In the genomic region with DNA sequence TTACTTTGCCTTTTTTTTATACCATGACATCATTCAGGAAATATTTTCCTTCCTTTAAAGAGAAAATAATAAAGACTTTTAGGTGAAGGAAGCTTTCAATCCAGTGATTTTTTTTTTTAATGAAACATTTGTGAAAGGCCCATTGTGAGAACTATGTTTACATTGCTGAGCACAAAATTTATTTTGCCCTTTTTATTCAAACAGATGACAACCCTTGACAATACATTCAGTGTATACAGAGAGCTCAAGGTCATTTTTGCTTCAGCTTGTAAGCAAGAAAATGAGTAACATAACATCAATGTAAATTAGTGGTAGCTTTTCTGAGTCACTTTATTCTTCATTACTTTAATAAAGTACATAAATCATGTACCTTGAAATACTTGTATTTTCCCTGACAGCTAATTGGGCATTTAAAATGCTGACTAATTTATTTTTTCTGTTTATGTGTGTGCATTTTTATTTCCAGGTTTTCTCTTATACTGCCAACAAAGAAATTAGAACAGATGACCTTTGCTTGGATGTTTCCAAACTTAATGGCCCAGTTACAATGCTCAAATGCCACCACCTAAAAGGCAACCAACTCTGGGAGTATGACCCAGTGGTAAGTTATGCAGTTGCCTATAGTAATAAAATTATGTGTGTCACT, we compare ENCODE assay signal across 1 cellular context.
TF ChIP-seq lines count a peak whose summit lies in the region.

No MANE protein-coding gene starts in this region.

TF ChIP-seq in HepG2, 621 proteins besides CTCF, POLR2A, EP300 and RAD21 (continued from another document and continues in another):
- TF ChIP-seq, protein P1, sequence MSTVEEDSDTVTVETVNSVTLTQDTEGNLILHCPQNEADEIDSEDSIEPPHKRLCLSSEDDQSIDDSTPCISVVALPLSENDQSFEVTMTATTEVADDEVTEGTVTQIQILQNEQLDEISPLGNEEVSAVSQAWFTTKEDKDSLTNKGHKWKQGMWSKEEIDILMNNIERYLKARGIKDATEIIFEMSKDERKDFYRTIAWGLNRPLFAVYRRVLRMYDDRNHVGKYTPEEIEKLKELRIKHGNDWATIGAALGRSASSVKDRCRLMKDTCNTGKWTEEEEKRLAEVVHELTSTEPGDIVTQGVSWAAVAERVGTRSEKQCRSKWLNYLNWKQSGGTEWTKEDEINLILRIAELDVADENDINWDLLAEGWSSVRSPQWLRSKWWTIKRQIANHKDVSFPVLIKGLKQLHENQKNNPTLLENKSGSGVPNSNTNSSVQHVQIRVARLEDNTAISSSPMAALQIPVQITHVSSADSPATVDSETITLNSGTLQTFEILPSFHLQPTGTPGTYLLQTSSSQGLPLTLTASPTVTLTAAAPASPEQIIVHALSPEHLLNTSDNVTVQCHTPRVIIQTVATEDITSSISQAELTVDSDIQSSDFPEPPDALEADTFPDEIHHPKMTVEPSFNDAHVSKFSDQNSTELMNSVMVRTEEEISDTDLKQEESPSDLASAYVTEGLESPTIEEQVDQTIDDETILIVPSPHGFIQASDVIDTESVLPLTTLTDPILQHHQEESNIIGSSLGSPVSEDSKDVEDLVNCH (CRISPR knock-in tag; IDR thresholded peaks at IDR 0.05), result no peak
- TF ChIP-seq, protein P2, sequence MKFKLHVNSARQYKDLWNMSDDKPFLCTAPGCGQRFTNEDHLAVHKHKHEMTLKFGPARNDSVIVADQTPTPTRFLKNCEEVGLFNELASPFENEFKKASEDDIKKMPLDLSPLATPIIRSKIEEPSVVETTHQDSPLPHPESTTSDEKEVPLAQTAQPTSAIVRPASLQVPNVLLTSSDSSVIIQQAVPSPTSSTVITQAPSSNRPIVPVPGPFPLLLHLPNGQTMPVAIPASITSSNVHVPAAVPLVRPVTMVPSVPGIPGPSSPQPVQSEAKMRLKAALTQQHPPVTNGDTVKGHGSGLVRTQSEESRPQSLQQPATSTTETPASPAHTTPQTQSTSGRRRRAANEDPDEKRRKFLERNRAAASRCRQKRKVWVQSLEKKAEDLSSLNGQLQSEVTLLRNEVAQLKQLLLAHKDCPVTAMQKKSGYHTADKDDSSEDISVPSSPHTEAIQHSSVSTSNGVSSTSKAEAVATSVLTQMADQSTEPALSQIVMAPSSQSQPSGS (CRISPR knock-in tag; IDR thresholded peaks at IDR 0.05), result peak; percentile 54; the same call in 1 of the 2 replicates
- TF ChIP-seq BCL6 (CRISPR knock-in tag; IDR thresholded peaks at IDR 0.05) (peak; percentile 31; the same call in 1 of the 2 replicates), SOX5 (CRISPR knock-in tag; IDR thresholded peaks at IDR 0.05; ENCODE audit: borderline replicate concordance) (peak; percentile 93), MXD4 (CRISPR knock-in tag; IDR thresholded peaks at IDR 0.05) (no peak), SOX13 (IDR thresholded peaks at IDR 0.05) (no peak; the same call in 1 of the 2 replicates), SOX13 (CRISPR knock-in tag; conservative IDR thresholded peaks at IDR 0.05 in 1 of 2, IDR thresholded peaks at IDR 0.05 in 1 of 2) (peak in 1 of 2 experiments; percentile 94; a peak in 2 of 4 replicates), ZFP36 (IDR thresholded peaks at IDR 0.05; ENCODE audit: borderline replicate concordance, low read depth, low read length, partially characterized antibody) (no peak), GLI4 (CRISPR knock-in tag; IDR thresholded peaks at IDR 0.05; ENCODE audit: borderline replicate concordance) (no peak), AGO2 (optimal IDR thresholded peaks at IDR 0.05; ENCODE audit: low read depth, low read length) (no peak), CHD4 (IDR thresholded peaks at IDR 0.05; ENCODE audit: borderline replicate concordance, low read length) (peak; percentile 82; the same call in 1 of the 2 replicates), ATF1 (CRISPR knock-in tag; IDR thresholded peaks at IDR 0.05) (no peak), FOXA1 (IDR thresholded peaks at IDR 0.05) (peak; percentile 81), FOXA1 (CRISPR knock-in tag; IDR thresholded peaks at IDR 0.05) (peak; percentile 82), FOXJ3 (CRISPR knock-in tag; IDR thresholded peaks at IDR 0.05; ENCODE audit: borderline replicate concordance) (peak; percentile 77; the same call in 1 of the 2 replicates), GFI1 (CRISPR knock-in tag; IDR thresholded peaks at IDR 0.05; ENCODE audit: borderline replicate concordance) (0 out of 2 replicates have a peak, but pooled peaks have one; percentile 45), SP5 (CRISPR knock-in tag; IDR thresholded peaks at IDR 0.05; ENCODE audit: borderline replicate concordance, low read depth) (no peak), SMAD9 (CRISPR knock-in tag; IDR thresholded peaks at IDR 0.05) (no peak), ERF (CRISPR knock-in tag; IDR thresholded peaks at IDR 0.05) (no peak), SETDB1 (CRISPR knock-in tag; IDR thresholded peaks at IDR 0.05; ENCODE audit: borderline replicate concordance) (no peak), ZNF264 (CRISPR knock-in tag; IDR thresholded peaks at IDR 0.05) (no peak), HMG20A (CRISPR knock-in tag; IDR thresholded peaks at IDR 0.05; ENCODE audit: borderline replicate concordance) (peak; percentile 58; the same call in 1 of the 2 replicates), ZNF83 (CRISPR knock-in tag; IDR thresholded peaks at IDR 0.05; ENCODE audit: borderline replicate concordance) (no peak), ZNF660 (CRISPR knock-in tag; IDR thresholded peaks at IDR 0.05; ENCODE audit: borderline replicate concordance, low read depth) (no peak), ZNF263 (CRISPR knock-in tag; IDR thresholded peaks at IDR 0.05) (no peak), RBM22 (optimal IDR thresholded peaks at IDR 0.05; ENCODE audit: low read length) (no peak), ZNF766 (CRISPR knock-in tag; IDR thresholded peaks at IDR 0.05; ENCODE audit: borderline replicate concordance) (no peak), KAT2B (IDR thresholded peaks at IDR 0.05; ENCODE audit: borderline replicate concordance, low read depth, low read length) (no peak), NR2C2 (CRISPR knock-in tag; IDR thresholded peaks at IDR 0.05; ENCODE audit: borderline replicate concordance) (no peak), SRSF4 (IDR thresholded peaks at IDR 0.05; ENCODE audit: low read depth, low read length, poor library complexity, severe bottlenecking) (no peak), CREM (IDR thresholded peaks at IDR 0.05) (peak; percentile 66; the same call in 1 of the 2 replicates), CREM (CRISPR knock-in tag; IDR thresholded peaks at IDR 0.05) (no peak), ZNF501 (CRISPR knock-in tag; IDR thresholded peaks at IDR 0.05) (no peak), MTF1 (CRISPR knock-in tag; IDR thresholded peaks at IDR 0.05) (no peak; the same call in 1 of the 2 replicates), ZSCAN22 (CRISPR knock-in tag; IDR thresholded peaks at IDR 0.05) (no peak), HOXA9 (CRISPR knock-in tag; IDR thresholded peaks at IDR 0.05; ENCODE audit: borderline replicate concordance) (no peak), ZNF10 (CRISPR knock-in tag; IDR thresholded peaks at IDR 0.05; ENCODE audit: borderline replicate concordance, low read depth) (no peak), NCOR1 (IDR thresholded peaks at IDR 0.05; ENCODE audit: borderline replicate concordance, low read length) (peak; percentile 39; the same call in 1 of the 2 replicates), SOX6 (IDR thresholded peaks at IDR 0.05) (no peak), SOX6 (CRISPR knock-in tag; IDR thresholded peaks at IDR 0.05) (peak; percentile 91), MAFK (conservative IDR thresholded peaks at IDR 0.05 in 1 of 2, IDR thresholded peaks at IDR 0.05 in 1 of 2; ENCODE audit: low read length in 2 of 2) (peak; percentile 89 to 95), NPAS2 (CRISPR knock-in tag; IDR thresholded peaks at IDR 0.05; ENCODE audit: borderline replicate concordance) (no peak), ZNF441 (CRISPR knock-in tag; IDR thresholded peaks at IDR 0.05; ENCODE audit: borderline replicate concordance) (no peak), ATF7 (IDR thresholded peaks at IDR 0.05) (peak; percentile 75), ATF7 (CRISPR knock-in tag; IDR thresholded peaks at IDR 0.05) (no peak), ZNF788 (CRISPR knock-in tag; IDR thresholded peaks at IDR 0.05; ENCODE audit: borderline replicate concordance) (no peak)
- TF ChIP-seq, protein P3, sequence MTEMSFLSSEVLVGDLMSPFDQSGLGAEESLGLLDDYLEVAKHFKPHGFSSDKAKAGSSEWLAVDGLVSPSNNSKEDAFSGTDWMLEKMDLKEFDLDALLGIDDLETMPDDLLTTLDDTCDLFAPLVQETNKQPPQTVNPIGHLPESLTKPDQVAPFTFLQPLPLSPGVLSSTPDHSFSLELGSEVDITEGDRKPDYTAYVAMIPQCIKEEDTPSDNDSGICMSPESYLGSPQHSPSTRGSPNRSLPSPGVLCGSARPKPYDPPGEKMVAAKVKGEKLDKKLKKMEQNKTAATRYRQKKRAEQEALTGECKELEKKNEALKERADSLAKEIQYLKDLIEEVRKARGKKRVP (CRISPR knock-in tag; IDR thresholded peaks at IDR 0.05), result no peak
- TF ChIP-seq, protein P4, sequence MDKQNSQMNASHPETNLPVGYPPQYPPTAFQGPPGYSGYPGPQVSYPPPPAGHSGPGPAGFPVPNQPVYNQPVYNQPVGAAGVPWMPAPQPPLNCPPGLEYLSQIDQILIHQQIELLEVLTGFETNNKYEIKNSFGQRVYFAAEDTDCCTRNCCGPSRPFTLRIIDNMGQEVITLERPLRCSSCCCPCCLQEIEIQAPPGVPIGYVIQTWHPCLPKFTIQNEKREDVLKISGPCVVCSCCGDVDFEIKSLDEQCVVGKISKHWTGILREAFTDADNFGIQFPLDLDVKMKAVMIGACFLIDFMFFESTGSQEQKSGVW (CRISPR knock-in tag; IDR thresholded peaks at IDR 0.05; ENCODE audit: borderline replicate concordance), result no peak
- TF ChIP-seq, protein P5, sequence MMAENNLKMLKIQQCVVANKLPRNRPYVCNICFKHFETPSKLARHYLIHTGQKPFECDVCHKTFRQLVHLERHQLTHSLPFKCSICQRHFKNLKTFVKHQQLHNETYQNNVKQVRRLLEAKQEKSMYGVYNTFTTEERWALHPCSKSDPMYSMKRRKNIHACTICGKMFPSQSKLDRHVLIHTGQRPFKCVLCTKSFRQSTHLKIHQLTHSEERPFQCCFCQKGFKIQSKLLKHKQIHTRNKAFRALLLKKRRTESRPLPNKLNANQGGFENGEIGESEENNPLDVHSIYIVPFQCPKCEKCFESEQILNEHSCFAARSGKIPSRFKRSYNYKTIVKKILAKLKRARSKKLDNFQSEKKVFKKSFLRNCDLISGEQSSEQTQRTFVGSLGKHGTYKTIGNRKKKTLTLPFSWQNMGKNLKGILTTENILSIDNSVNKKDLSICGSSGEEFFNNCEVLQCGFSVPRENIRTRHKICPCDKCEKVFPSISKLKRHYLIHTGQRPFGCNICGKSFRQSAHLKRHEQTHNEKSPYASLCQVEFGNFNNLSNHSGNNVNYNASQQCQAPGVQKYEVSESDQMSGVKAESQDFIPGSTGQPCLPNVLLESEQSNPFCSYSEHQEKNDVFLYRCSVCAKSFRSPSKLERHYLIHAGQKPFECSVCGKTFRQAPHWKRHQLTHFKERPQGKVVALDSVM (CRISPR knock-in tag; IDR thresholded peaks at IDR 0.05), result no peak
- TF ChIP-seq, protein P6, sequence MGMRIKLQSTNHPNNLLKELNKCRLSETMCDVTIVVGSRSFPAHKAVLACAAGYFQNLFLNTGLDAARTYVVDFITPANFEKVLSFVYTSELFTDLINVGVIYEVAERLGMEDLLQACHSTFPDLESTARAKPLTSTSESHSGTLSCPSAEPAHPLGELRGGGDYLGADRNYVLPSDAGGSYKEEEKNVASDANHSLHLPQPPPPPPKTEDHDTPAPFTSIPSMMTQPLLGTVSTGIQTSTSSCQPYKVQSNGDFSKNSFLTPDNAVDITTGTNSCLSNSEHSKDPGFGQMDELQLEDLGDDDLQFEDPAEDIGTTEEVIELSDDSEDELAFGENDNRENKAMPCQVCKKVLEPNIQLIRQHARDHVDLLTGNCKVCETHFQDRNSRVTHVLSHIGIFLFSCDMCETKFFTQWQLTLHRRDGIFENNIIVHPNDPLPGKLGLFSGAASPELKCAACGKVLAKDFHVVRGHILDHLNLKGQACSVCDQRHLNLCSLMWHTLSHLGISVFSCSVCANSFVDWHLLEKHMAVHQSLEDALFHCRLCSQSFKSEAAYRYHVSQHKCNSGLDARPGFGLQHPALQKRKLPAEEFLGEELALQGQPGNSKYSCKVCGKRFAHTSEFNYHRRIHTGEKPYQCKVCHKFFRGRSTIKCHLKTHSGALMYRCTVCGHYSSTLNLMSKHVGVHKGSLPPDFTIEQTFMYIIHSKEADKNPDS (CRISPR knock-in tag; IDR thresholded peaks at IDR 0.05), result peak; percentile 60; the same call in 1 of the 2 replicates
- TF ChIP-seq, protein P7, sequence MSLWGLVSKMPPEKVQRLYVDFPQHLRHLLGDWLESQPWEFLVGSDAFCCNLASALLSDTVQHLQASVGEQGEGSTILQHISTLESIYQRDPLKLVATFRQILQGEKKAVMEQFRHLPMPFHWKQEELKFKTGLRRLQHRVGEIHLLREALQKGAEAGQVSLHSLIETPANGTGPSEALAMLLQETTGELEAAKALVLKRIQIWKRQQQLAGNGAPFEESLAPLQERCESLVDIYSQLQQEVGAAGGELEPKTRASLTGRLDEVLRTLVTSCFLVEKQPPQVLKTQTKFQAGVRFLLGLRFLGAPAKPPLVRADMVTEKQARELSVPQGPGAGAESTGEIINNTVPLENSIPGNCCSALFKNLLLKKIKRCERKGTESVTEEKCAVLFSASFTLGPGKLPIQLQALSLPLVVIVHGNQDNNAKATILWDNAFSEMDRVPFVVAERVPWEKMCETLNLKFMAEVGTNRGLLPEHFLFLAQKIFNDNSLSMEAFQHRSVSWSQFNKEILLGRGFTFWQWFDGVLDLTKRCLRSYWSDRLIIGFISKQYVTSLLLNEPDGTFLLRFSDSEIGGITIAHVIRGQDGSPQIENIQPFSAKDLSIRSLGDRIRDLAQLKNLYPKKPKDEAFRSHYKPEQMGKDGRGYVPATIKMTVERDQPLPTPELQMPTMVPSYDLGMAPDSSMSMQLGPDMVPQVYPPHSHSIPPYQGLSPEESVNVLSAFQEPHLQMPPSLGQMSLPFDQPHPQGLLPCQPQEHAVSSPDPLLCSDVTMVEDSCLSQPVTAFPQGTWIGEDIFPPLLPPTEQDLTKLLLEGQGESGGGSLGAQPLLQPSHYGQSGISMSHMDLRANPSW (CRISPR knock-in tag; IDR thresholded peaks at IDR 0.05; ENCODE audit: borderline replicate concordance), result no peak
- TF ChIP-seq, protein P8, sequence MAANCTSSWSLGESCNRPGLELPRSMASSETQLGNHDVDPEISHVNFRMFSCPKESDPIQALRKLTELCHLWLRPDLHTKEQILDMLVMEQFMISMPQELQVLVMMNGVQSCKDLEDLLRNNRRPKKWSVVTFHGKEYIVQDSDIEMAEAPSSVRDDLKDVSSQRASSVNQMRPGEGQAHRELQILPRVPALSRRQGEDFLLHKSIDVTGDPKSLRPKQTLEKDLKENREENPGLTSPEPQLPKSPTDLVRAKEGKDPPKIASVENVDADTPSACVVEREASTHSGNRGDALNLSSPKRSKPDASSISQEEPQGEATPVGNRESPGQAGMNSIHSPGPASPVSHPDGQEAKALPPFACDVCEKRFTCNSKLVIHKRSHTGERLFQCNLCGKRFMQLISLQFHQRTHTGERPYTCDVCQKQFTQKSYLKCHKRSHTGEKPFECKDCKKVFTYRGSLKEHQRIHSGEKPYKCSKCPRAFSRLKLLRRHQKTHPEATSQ (CRISPR knock-in tag; IDR thresholded peaks at IDR 0.05; ENCODE audit: borderline replicate concordance), result no peak
